ENCODE assay signal across 9 cellular contexts in genomic region chr13:113860579-113861432, GRCh38. TPM values are rescaled to one million over a fixed set of nuclear protein-coding genes. Genes with fewer than 3 reads are reported as not detected.
DNase-seq lines count a peak whose midpoint lies in the region; ATAC-seq and TF ChIP-seq lines count a peak whose summit lies in the region.
"Had no signal": no experiment of that assay in that cellular context is flagged by ENCODE, and none has a peak within 500 bp of the region (broad histone marks: within the 10 kb centered on the region; RNA-seq: fewer than 3 reads in every experiment).

No MANE protein-coding gene starts in this region.

- no peaks in the 10 kb centered on the region for H3K36me3 ChIP-seq in ES-I3 (ENCODE audit: insufficient read depth, low read length)
- H3K36me3 ChIP-seq in osteoblast (ENCODE audit: insufficient read depth, low read length), result peaks cover 42% of the 10 kb centered on the region

- CTCF ChIA-PET in RWPE1 (lab: Yijun Ruan, JAX), result interaction anchor here (1.1 kb wide), 1 partner anchor 366 kb away, joined by 3 read pairs; no protein-coding TSS in a partner anchor

- POLR2A ChIA-PET in RWPE1 (lab: Yijun Ruan, JAX; ENCODE audit: low non-redundant PET), result no interaction called here

- H3K9me3 ChIP-seq in ES-I3 (ENCODE audit: control insufficient read depth, insufficient read depth, low read length), result no peaks in the 10 kb centered on the region
- H3K9me3 ChIP-seq in osteoblast (ENCODE audit: low read depth, low read length), result no peaks in the 10 kb centered on the region

- H2AFZ ChIP-seq in osteoblast (ENCODE audit: low read length), result no peak overlapping the region

- peak overlapping the region; percentile 5; the same call in 1 of the 2 replicates for H3K9ac ChIP-seq in ES-I3 (ENCODE audit: low read depth, low read length)

- H4K20me1 ChIP-seq in osteoblast (ENCODE audit: insufficient read depth, low read length), result peaks cover 68% of the 10 kb centered on the region

- ATAC-seq in GM21447 (IDR thresholded peaks at IDR 0.05; ENCODE audit: unreplicated experiment) (no peak), HG02884 (IDR thresholded peaks at IDR 0.05; ENCODE audit: unreplicated experiment) (no peak), GM21737 (IDR thresholded peaks at IDR 0.05; ENCODE audit: unreplicated experiment) (no peak)

- TF ChIP-seq CTCF in RWPE1 (conservative IDR thresholded peaks at IDR 0.05; ENCODE audit: low read depth) (no peak), fibroblast of villous mesenchyme (IDR thresholded peaks at IDR 0.05; ENCODE audit: insufficient read depth, low read depth, low read length) (no peak), osteoblast (IDR thresholded peaks at IDR 0.05; ENCODE audit: extremely low read depth, low read depth, low read length) (no peak)

- DNase-seq in RWPE1 (ENCODE audit: low spot score) (no peak), fibroblast of villous mesenchyme (ENCODE audit: low read depth) (peak; percentile 48), osteoblast (ENCODE audit: insufficient read length, low spot score, missing footprints) (peak; percentile 88), activated gamma-delta T cell (lab: John Stamatoyannopoulos, UW) (no peak)
- DNase-seq: activated T-cell treated with anti-CD3 and anti-CD28 coated beads, Interleukin-2, amount 50 U/mL, for 48 hours had no signal

- peaks cover 85% of the 10 kb centered on the region for H3K79me2 ChIP-seq in osteoblast (ENCODE audit: insufficient read depth, low read length)

- H3K4me3 ChIP-seq in fibroblast of villous mesenchyme (ENCODE audit: low read depth, low read length) (peak overlapping the region; percentile 88), osteoblast (ENCODE audit: insufficient read depth, low read length) (peak overlapping the region; percentile 78)

- H3K27ac ChIP-seq in RWPE1 (peak overlapping the region; percentile 95), osteoblast (ENCODE audit: low read depth, low read length) (no peak overlapping the region)

- H3K4me1 ChIP-seq in ES-I3 (ENCODE audit: insufficient read depth, low read length) (peaks cover 29% of the 10 kb centered on the region), osteoblast (ENCODE audit: insufficient read depth, low read length) (peaks cover 49% of the 10 kb centered on the region)

- no peaks in the 10 kb centered on the region for H3K27me3 ChIP-seq in osteoblast (ENCODE audit: insufficient read depth, low read length)

- H3K4me2 ChIP-seq in osteoblast (ENCODE audit: insufficient read depth, low read length), result peak overlapping the region; percentile 89

RNA-seq across cellular contexts. Expression of gene GAS6, which starts 3.1 kb away (rescaled TPM):
- 172 and 216 TPM in 2 replicates for total RNA-seq in fibroblast of villous mesenchyme
- total RNA-seq in osteoblast, result 417 and 480 TPM in 2 replicates

Comparison
In these comparisons a context has a peak if more than half of its experiments do, and no peak if none do; other contexts are left out.
1. DNase-seq: peak in fibroblast of villous mesenchyme (single experiment) and osteoblast (single experiment); none in RWPE1 (single experiment) and activated gamma-delta T cell (single experiment).